Comparison of ENCODE assay signal across 16 cellular contexts in genomic region chr20:1825492-1825891, GRCh38.
DNase-seq lines count a peak whose midpoint lies in the region; TF ChIP-seq lines count a peak whose summit lies in the region.
"Had no signal": no experiment of that assay in that cellular context is flagged by ENCODE, and none has a peak within 500 bp of the region (broad histone marks: within the 10 kb centered on the region; RNA-seq: fewer than 3 reads in every experiment).

No MANE protein-coding gene starts in this region.

- no peak for TF ChIP-seq CTCF in retinal pigment epithelial cell (conservative IDR thresholded peaks at IDR 0.05; ENCODE audit: low read depth, low read length)

- no peak overlapping the region for H3K4me3 ChIP-seq in retinal pigment epithelial cell (ENCODE audit: low read length)
- H3K4me3 ChIP-seq: left ventricle myocardium inferior had no signal

- H3K27ac ChIP-seq in epithelial cell of prostate = peak overlapping the region; percentile 97
- H3K27ac ChIP-seq: left ventricle myocardium inferior had no signal

- peak; percentile 67 for DNase-seq in GM03348 (ENCODE audit: low spot score)
- DNase-seq in amniotic epithelial cell (ENCODE audit: low read depth) = peak; percentile 89
- DNase-seq in epithelial cell of prostate (ENCODE audit: low read depth, low spot score) = no peak
- DNase-seq in retinal pigment epithelial cell (ENCODE audit: low read depth) = peak; percentile 69
- no peak for DNase-seq in COLO668 (lab: John Stamatoyannopoulos, UW; ENCODE audit: unreplicated experiment)
- DNase-seq in NCI-H446 treated with DMSO at 0.1 percent for 48 hours (lab: John Stamatoyannopoulos, UW) = no peak
- DNase-seq in iPS-NIHi7 (ENCODE audit: extremely low spot score) = no peak
- no peak for DNase-seq in OCI-M1 (lab: John Stamatoyannopoulos, UW)
- DNase-seq: activated gamma-delta T cell; amygdala; left ventricle myocardium inferior; NCI-H2107; NCI-H524 treated with DMSO at 0.1 percent for 48 hours; nucleus accumbens; right cardiac atrium; stimulated activated naive CD4-positive, alpha-beta T cell treated with Interleukin-2 at 50 U/mL for 16 hours had no signal

Comparison
In these comparisons a context has a peak if more than half of its experiments do, and no peak if none do; other contexts are left out.
1. DNase-seq: peak in GM03348 (single experiment), amniotic epithelial cell (single experiment) and retinal pigment epithelial cell (single experiment); none in epithelial cell of prostate (single experiment), COLO668 (single experiment), NCI-H446 treated with DMSO at 0.1 percent for 48 hours (single experiment), iPS-NIHi7 (single experiment) and OCI-M1 (single experiment).